ENCODE assay signal across 1 cellular context in genomic region chr22:49879871-49880270, GRCh38.
TF ChIP-seq lines count a peak whose summit lies in the region.

No MANE protein-coding gene starts in this region.

TF ChIP-seq in H1, 55 proteins besides CTCF, POLR2A, EP300 and RAD21:
- TF ChIP-seq CHD2 (IDR thresholded peaks at IDR 0.05; ENCODE audit: low read length) (no peak), CHD7 (IDR thresholded peaks at IDR 0.05; ENCODE audit: insufficient replicate concordance, low read length) (no peak), MAFK (IDR thresholded peaks at IDR 0.05; ENCODE audit: low read depth, low read length) (no peak), GTF2F1 (IDR thresholded peaks at IDR 0.05; ENCODE audit: borderline replicate concordance, low read depth, low read length) (no peak), SIRT6 (IDR thresholded peaks at IDR 0.05; ENCODE audit: low read length) (no peak), FOSL1 (IDR thresholded peaks at IDR 0.05; ENCODE audit: insufficient read depth, low read depth, low read length) (no peak)
